8 cellular contexts compared by ENCODE assay signal in the genomic region with DNA sequence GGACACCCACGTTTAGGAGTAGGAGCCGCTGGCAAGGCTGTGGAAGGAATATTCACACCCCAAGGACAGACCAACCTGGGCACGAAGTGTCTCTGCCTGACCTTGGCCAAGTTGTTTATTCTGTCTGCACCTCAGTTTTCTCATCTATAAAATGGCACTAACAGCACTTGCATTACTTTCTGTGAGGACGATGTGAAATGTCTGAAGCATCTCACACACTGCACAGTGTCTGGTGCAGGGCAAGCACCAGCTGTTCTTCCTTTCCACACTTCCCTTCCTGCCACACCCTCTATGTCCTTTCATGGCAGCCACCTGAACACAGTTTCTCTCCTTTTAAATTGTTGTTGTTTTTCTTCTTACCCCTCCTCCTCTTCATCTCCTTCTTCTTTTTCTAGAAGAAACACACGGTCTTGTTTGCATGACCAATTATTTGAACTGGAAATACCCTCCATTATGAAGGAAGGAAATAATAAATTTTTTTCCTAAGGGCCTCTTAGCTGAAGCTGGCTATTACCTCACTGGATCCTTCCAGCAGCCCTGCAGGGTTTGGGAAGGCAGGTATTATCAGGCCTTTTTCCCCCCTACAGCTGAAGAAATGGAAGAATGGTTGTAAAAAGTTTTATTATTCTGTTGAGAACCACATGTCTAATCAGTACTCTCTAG. TPM values are rescaled to one million over a fixed set of nuclear protein-coding genes. Genes with fewer than 3 reads are reported as not detected.
DNase-seq lines count a peak whose midpoint lies in the region; ATAC-seq and TF ChIP-seq lines count a peak whose summit lies in the region.

No MANE protein-coding gene starts in this region.

- no peaks in the 10 kb centered on the region for H3K27me3 ChIP-seq in SU-DHL-6 (ENCODE audit: low read length)

- peak overlapping the region; percentile 36 for H3K4me2 ChIP-seq in SU-DHL-6 (ENCODE audit: low read depth, low read length, poor library complexity, severe bottlenecking)

- no peaks in the 10 kb centered on the region for H3K36me3 ChIP-seq in SU-DHL-6 (ENCODE audit: low read length)

- no peaks in the 10 kb centered on the region for H3K9me2 ChIP-seq in SU-DHL-6 (replicated peaks; ENCODE audit: insufficient read depth, low read length)

- no peak for TF ChIP-seq CTCF in SU-DHL-6 (IDR thresholded peaks at IDR 0.05; ENCODE audit: insufficient read depth, low read length, poor library complexity, severe bottlenecking)

- ATAC-seq in GM18868 (IDR thresholded peaks at IDR 0.05; ENCODE audit: unreplicated experiment) (peak; percentile 19), HG02852 (IDR thresholded peaks at IDR 0.05; ENCODE audit: unreplicated experiment) (peak; percentile 29), left colon (peak; percentile 50), HG03196 (IDR thresholded peaks at IDR 0.05; ENCODE audit: unreplicated experiment) (no peak)

- no peaks in the 10 kb centered on the region for H4K20me1 ChIP-seq in SU-DHL-6 (ENCODE audit: low read depth, low read length)

- H2AFZ ChIP-seq in SU-DHL-6 (ENCODE audit: low read depth, low read length, severe bottlenecking), result no peak overlapping the region

- no peak overlapping the region for H3K4me3 ChIP-seq in SU-DHL-6 (ENCODE audit: insufficient read depth, low read length, poor library complexity, severe bottlenecking)

- peak overlapping the region; percentile 71 for H3K27ac ChIP-seq in SU-DHL-6 (ENCODE audit: low read depth, low read length)

- H3F3A ChIP-seq in SU-DHL-6 (ENCODE audit: insufficient read depth), result peaks cover 4% of the 10 kb centered on the region

- no peak overlapping the region for H3K9ac ChIP-seq in SU-DHL-6 (ENCODE audit: low read length)

- no peaks in the 10 kb centered on the region for H3K9me3 ChIP-seq in SU-DHL-6 (ENCODE audit: insufficient read depth, low read length)

- intact Hi-C loops in left colon (cut with DNase I, micrococcal nuclease), result no loop called here

- no peak for DNase-seq in left colon
- DNase-seq in HCEC 1CT, result no peak
- no peak for DNase-seq in activated gamma-delta T cell treated with Interleukin-2 at 50 U/mL for 16 hours
- DNase-seq in midbrain (lab: John Stamatoyannopoulos, UW), result no peak

- H3K79me2 ChIP-seq in SU-DHL-6 (ENCODE audit: insufficient read depth, low read length), result no peaks in the 10 kb centered on the region

RNA-seq across cellular contexts. Expression of a gene that starts 42.9 kb away (rescaled TPM):
- 10 to 100 TPM; 13.9 to 16.1 TPM for total RNA-seq in left colon

RNA-seq across cellular contexts. Expression of a gene that starts 51.9 kb away (rescaled TPM):
- 100 to 1,000 TPM; 152 to 254 TPM for total RNA-seq in left colon
